In the genomic region with DNA sequence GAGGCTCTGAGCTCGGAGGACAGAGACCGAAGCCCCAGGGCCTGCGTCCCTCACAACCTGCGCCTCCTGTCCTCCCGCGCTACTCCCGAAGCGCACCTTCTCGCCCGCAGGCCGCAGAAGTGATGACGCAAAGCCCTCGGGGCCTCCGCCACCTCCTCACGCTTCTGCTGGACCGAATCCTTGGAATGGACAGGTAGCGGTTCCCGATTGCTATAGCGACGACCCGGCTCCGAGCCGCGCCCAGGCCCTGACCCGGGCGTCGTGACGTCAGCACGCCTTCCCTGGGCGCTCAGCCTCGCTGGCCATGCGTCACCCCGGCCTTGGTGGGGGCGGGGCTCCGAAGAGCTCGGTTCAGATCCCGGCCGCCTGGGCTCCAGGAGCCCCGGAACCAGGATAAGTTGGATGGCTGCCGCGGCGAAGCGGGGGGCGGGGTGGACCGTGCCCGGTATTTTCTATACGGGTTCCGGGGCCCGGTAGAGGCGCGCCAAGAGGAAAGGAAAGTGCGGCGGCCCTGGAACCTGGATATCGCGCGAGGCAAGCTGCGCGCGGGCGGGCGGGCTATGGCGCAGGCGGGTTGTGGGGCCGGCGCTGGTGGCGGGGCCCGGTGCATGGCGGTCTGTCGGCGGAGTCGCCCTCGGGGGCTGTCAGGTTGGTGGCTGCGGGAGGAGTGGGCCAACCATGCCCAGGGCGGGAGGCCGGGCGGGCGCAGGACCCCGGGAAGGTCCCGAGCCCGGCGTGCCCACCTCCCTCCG, we compare ENCODE assay signal across 1 cellular context.
A peak's percentile ranks its signal among the peaks of the same experiment; 100 is the strongest.
TF ChIP-seq lines count a peak whose summit lies in the region.

A gene (plus strand): TSS at position 542 of the 752 bp plus-strand sequence. CDS start 21,417 bp downstream, outside the sequence.

TF ChIP-seq in HepG2, 621 proteins besides CTCF, POLR2A, EP300 and RAD21 (continues in another document):
- TF ChIP-seq, protein P1, sequence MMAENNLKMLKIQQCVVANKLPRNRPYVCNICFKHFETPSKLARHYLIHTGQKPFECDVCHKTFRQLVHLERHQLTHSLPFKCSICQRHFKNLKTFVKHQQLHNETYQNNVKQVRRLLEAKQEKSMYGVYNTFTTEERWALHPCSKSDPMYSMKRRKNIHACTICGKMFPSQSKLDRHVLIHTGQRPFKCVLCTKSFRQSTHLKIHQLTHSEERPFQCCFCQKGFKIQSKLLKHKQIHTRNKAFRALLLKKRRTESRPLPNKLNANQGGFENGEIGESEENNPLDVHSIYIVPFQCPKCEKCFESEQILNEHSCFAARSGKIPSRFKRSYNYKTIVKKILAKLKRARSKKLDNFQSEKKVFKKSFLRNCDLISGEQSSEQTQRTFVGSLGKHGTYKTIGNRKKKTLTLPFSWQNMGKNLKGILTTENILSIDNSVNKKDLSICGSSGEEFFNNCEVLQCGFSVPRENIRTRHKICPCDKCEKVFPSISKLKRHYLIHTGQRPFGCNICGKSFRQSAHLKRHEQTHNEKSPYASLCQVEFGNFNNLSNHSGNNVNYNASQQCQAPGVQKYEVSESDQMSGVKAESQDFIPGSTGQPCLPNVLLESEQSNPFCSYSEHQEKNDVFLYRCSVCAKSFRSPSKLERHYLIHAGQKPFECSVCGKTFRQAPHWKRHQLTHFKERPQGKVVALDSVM (CRISPR knock-in tag; IDR thresholded peaks at IDR 0.05) = peak; percentile 82
- TF ChIP-seq HOXA9 (CRISPR knock-in tag; IDR thresholded peaks at IDR 0.05; ENCODE audit: borderline replicate concordance) (peak; percentile 82; the same call in 1 of the 2 replicates), SNAPC2 (CRISPR knock-in tag; IDR thresholded peaks at IDR 0.05) (peak; percentile 94), ZNF713 (CRISPR knock-in tag; IDR thresholded peaks at IDR 0.05) (peak; percentile 42; the same call in 1 of the 2 replicates), KLF9 (CRISPR knock-in tag; IDR thresholded peaks at IDR 0.05; ENCODE audit: low read depth) (peak; percentile 97), CBX1 (IDR thresholded peaks at IDR 0.05; ENCODE audit: low read depth) (peak; percentile 91), ZNF644 (CRISPR knock-in tag; IDR thresholded peaks at IDR 0.05; ENCODE audit: low read depth) (no peak; the same call in 1 of the 2 replicates), NBN (conservative IDR thresholded peaks at IDR 0.05) (no peak), NR2F6 (IDR thresholded peaks at IDR 0.05) (peak; percentile 40), NR2F6 (CRISPR knock-in tag; IDR thresholded peaks at IDR 0.05) (peak; percentile 90), FOXM1 (CRISPR knock-in tag; IDR thresholded peaks at IDR 0.05) (no peak), NFRKB (IDR thresholded peaks at IDR 0.05) (no peak), ESRRA (CRISPR knock-in tag; IDR thresholded peaks at IDR 0.05; ENCODE audit: low read depth) (no peak), ZNF296 (CRISPR knock-in tag; conservative IDR thresholded peaks at IDR 0.05) (0 out of 2 replicates have a peak, but pooled peaks have one; percentile 53), ZNF543 (CRISPR knock-in tag; IDR thresholded peaks at IDR 0.05) (peak; percentile 98), CEBPB (IDR thresholded peaks at IDR 0.05; ENCODE audit: borderline replicate concordance, low read depth, low read length) (no peak), ZNF446 (CRISPR knock-in tag; IDR thresholded peaks at IDR 0.05) (peak; percentile 88), ZNF670 (CRISPR knock-in tag; IDR thresholded peaks at IDR 0.05; ENCODE audit: borderline replicate concordance) (peak; percentile 99), GATAD2A (CRISPR knock-in tag; IDR thresholded peaks at IDR 0.05) (peak; percentile 83), ZNF333 (CRISPR knock-in tag; IDR thresholded peaks at IDR 0.05; ENCODE audit: borderline replicate concordance) (peak; percentile 30), NR1H2 (CRISPR knock-in tag; IDR thresholded peaks at IDR 0.05; ENCODE audit: borderline replicate concordance, low read depth) (0 out of 2 replicates have a peak, but pooled peaks have one; percentile 65), TBP (CRISPR knock-in tag; IDR thresholded peaks at IDR 0.05) (0 out of 2 replicates have a peak, but pooled peaks have one; percentile 81), ZNF607 (CRISPR knock-in tag; IDR thresholded peaks at IDR 0.05; ENCODE audit: borderline replicate concordance) (peak; percentile 87; the same call in 1 of the 2 replicates), MIER3 (CRISPR knock-in tag; IDR thresholded peaks at IDR 0.05; ENCODE audit: borderline replicate concordance) (peak; percentile 71; the same call in 1 of the 2 replicates), SMARCE1 (IDR thresholded peaks at IDR 0.05; ENCODE audit: borderline replicate concordance) (no peak), PPARG (CRISPR knock-in tag; conservative IDR thresholded peaks at IDR 0.05) (peak; percentile 68)
- TF ChIP-seq, protein P2, sequence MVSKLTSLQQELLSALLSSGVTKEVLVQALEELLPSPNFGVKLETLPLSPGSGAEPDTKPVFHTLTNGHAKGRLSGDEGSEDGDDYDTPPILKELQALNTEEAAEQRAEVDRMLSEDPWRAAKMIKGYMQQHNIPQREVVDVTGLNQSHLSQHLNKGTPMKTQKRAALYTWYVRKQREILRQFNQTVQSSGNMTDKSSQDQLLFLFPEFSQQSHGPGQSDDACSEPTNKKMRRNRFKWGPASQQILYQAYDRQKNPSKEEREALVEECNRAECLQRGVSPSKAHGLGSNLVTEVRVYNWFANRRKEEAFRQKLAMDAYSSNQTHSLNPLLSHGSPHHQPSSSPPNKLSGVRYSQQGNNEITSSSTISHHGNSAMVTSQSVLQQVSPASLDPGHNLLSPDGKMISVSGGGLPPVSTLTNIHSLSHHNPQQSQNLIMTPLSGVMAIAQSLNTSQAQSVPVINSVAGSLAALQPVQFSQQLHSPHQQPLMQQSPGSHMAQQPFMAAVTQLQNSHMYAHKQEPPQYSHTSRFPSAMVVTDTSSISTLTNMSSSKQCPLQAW (CRISPR knock-in tag; IDR thresholded peaks at IDR 0.05) = peak; percentile 89
- TF ChIP-seq, protein P3, sequence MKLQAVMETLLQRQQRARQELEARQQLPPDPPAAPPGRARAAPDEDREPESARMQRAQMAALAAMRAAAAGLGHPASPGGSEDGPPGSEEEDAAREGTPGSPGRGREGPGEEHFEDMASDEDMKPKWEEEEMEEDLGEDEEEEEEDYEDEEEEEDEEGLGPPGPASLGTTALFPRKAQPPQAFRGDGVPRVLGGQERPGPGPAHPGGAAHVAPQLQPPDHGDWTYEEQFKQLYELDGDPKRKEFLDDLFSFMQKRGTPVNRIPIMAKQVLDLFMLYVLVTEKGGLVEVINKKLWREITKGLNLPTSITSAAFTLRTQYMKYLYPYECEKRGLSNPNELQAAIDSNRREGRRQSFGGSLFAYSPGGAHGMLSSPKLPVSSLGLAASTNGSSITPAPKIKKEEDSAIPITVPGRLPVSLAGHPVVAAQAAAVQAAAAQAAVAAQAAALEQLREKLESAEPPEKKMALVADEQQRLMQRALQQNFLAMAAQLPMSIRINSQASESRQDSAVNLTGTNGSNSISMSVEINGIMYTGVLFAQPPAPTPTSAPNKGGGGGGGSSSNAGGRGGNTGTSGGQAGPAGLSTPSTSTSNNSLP (IDR thresholded peaks at IDR 0.05; ENCODE audit: low read depth, low read length) = peak; percentile 53; the same call in 1 of the 2 replicates
- TF ChIP-seq, protein P4, sequence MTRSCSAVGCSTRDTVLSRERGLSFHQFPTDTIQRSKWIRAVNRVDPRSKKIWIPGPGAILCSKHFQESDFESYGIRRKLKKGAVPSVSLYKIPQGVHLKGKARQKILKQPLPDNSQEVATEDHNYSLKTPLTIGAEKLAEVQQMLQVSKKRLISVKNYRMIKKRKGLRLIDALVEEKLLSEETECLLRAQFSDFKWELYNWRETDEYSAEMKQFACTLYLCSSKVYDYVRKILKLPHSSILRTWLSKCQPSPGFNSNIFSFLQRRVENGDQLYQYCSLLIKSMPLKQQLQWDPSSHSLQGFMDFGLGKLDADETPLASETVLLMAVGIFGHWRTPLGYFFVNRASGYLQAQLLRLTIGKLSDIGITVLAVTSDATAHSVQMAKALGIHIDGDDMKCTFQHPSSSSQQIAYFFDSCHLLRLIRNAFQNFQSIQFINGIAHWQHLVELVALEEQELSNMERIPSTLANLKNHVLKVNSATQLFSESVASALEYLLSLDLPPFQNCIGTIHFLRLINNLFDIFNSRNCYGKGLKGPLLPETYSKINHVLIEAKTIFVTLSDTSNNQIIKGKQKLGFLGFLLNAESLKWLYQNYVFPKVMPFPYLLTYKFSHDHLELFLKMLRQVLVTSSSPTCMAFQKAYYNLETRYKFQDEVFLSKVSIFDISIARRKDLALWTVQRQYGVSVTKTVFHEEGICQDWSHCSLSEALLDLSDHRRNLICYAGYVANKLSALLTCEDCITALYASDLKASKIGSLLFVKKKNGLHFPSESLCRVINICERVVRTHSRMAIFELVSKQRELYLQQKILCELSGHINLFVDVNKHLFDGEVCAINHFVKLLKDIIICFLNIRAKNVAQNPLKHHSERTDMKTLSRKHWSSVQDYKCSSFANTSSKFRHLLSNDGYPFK (CRISPR knock-in tag; IDR thresholded peaks at IDR 0.05; ENCODE audit: borderline replicate concordance) = peak; percentile 93
- TF ChIP-seq, protein P5, sequence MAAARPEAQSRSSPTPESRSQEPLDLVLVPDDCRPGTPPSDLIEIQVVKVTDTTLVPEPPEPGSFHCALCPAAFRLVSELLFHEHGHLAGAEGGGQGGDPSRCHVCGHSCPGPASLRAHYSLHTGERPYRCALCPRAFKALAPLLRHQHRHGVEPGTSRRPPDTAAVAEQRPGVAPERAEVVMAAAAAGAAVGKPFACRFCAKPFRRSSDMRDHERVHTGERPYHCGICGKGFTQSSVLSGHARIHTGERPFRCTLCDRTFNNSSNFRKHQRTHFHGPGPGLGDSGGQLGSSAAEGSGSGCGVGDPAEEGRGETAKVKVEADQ (CRISPR knock-in tag; IDR thresholded peaks at IDR 0.05; ENCODE audit: borderline replicate concordance) = 0 out of 2 replicates have a peak, but pooled peaks have one; percentile 87
- TF ChIP-seq, protein P6, sequence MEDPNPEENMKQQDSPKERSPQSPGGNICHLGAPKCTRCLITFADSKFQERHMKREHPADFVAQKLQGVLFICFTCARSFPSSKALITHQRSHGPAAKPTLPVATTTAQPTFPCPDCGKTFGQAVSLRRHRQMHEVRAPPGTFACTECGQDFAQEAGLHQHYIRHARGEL (CRISPR knock-in tag; IDR thresholded peaks at IDR 0.05) = peak; percentile 71; the same call in 1 of the 2 replicates
- TF ChIP-seq, protein P7, sequence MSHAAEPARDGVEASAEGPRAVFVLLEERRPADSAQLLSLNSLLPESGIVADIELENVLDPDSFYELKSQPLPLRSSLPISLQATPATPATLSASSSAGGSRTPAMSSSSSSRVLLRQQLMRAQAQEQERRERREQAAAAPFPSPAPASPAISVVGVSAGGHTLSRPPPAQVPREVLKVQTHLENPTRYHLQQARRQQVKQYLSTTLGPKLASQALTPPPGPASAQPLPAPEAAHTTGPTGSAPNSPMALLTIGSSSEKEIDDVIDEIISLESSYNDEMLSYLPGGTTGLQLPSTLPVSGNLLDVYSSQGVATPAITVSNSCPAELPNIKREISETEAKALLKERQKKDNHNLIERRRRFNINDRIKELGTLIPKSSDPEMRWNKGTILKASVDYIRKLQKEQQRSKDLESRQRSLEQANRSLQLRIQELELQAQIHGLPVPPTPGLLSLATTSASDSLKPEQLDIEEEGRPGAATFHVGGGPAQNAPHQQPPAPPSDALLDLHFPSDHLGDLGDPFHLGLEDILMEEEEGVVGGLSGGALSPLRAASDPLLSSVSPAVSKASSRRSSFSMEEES (CRISPR knock-in tag; IDR thresholded peaks at IDR 0.05) = peak; percentile 69
- TF ChIP-seq, protein P8, sequence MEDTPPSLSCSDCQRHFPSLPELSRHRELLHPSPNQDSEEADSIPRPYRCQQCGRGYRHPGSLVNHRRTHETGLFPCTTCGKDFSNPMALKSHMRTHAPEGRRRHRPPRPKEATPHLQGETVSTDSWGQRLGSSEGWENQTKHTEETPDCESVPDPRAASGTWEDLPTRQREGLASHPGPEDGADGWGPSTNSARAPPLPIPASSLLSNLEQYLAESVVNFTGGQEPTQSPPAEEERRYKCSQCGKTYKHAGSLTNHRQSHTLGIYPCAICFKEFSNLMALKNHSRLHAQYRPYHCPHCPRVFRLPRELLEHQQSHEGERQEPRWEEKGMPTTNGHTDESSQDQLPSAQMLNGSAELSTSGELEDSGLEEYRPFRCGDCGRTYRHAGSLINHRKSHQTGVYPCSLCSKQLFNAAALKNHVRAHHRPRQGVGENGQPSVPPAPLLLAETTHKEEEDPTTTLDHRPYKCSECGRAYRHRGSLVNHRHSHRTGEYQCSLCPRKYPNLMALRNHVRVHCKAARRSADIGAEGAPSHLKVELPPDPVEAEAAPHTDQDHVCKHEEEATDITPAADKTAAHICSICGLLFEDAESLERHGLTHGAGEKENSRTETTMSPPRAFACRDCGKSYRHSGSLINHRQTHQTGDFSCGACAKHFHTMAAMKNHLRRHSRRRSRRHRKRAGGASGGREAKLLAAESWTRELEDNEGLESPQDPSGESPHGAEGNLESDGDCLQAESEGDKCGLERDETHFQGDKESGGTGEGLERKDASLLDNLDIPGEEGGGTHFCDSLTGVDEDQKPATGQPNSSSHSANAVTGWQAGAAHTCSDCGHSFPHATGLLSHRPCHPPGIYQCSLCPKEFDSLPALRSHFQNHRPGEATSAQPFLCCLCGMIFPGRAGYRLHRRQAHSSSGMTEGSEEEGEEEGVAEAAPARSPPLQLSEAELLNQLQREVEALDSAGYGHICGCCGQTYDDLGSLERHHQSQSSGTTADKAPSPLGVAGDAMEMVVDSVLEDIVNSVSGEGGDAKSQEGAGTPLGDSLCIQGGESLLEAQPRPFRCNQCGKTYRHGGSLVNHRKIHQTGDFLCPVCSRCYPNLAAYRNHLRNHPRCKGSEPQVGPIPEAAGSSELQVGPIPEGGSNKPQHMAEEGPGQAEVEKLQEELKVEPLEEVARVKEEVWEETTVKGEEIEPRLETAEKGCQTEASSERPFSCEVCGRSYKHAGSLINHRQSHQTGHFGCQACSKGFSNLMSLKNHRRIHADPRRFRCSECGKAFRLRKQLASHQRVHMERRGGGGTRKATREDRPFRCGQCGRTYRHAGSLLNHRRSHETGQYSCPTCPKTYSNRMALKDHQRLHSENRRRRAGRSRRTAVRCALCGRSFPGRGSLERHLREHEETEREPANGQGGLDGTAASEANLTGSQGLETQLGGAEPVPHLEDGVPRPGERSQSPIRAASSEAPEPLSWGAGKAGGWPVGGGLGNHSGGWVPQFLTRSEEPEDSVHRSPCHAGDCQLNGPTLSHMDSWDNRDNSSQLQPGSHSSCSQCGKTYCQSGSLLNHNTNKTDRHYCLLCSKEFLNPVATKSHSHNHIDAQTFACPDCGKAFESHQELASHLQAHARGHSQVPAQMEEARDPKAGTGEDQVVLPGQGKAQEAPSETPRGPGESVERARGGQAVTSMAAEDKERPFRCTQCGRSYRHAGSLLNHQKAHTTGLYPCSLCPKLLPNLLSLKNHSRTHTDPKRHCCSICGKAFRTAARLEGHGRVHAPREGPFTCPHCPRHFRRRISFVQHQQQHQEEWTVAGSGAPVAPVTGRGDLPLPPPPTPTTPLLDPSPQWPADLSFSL (CRISPR knock-in tag; IDR thresholded peaks at IDR 0.05) = no peak
- TF ChIP-seq, protein P9, sequence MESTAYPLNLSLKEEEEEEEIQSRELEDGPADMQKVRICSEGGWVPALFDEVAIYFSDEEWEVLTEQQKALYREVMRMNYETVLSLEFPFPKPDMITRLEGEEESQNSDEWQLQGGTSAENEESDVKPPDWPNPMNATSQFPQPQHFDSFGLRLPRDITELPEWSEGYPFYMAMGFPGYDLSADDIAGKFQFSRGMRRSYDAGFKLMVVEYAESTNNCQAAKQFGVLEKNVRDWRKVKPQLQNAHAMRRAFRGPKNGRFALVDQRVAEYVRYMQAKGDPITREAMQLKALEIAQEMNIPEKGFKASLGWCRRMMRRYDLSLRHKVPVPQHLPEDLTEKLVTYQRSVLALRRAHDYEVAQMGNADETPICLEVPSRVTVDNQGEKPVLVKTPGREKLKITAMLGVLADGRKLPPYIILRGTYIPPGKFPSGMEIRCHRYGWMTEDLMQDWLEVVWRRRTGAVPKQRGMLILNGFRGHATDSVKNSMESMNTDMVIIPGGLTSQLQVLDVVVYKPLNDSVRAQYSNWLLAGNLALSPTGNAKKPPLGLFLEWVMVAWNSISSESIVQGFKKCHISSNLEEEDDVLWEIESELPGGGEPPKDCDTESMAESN (CRISPR knock-in tag; conservative IDR thresholded peaks at IDR 0.05) = peak; percentile 98
